ENCODE assay signal across 1 cellular context in the genomic region with DNA sequence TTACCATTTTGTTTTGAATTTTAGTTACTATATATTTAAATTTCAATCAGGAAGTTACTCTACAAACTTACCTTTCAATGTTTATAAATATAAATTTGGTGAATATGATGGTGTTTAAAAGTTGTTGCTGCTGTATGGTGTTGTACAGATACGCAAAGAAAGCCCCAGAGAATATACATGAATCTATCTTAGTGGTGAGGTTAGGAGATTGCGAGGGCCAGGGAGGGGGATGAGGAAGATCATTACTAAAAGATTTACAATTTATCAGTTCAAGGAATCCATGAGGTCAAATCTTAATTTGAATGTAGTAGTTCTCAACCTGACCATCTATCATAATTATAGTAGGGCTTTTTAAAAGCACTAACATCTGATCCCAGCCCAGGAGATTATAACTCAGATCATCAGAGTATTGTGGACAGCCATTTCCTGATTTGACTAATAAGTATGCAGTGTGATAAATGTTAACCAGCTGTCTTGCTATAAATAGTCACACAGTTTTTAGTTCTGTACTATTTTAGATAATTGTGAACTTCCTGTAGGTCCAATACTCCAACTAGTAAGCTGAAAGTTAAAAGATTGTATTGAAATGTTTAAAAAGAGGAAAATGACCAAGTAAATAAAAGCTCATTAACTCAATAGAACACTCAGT.
TF ChIP-seq lines count a peak whose summit lies in the region.

No MANE protein-coding gene starts in this region.

TF ChIP-seq in GM12878, 131 proteins besides CTCF, POLR2A, EP300 and RAD21 (continued from another document and continues in another):
- TF ChIP-seq, protein P1, sequence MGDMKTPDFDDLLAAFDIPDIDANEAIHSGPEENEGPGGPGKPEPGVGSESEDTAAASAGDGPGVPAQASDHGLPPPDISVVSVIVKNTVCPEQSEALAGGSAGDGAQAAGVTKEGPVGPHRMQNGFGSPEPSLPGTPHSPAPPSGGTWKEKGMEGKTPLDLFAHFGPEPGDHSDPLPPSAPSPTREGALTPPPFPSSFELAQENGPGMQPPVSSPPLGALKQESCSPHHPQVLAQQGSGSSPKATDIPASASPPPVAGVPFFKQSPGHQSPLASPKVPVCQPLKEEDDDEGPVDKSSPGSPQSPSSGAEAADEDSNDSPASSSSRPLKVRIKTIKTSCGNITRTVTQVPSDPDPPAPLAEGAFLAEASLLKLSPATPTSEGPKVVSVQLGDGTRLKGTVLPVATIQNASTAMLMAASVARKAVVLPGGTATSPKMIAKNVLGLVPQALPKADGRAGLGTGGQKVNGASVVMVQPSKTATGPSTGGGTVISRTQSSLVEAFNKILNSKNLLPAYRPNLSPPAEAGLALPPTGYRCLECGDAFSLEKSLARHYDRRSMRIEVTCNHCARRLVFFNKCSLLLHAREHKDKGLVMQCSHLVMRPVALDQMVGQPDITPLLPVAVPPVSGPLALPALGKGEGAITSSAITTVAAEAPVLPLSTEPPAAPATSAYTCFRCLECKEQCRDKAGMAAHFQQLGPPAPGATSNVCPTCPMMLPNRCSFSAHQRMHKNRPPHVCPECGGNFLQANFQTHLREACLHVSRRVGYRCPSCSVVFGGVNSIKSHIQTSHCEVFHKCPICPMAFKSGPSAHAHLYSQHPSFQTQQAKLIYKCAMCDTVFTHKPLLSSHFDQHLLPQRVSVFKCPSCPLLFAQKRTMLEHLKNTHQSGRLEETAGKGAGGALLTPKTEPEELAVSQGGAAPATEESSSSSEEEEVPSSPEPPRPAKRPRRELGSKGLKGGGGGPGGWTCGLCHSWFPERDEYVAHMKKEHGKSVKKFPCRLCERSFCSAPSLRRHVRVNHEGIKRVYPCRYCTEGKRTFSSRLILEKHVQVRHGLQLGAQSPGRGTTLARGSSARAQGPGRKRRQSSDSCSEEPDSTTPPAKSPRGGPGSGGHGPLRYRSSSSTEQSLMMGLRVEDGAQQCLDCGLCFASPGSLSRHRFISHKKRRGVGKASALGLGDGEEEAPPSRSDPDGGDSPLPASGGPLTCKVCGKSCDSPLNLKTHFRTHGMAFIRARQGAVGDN (IDR thresholded peaks at IDR 0.05), result no peak
- TF ChIP-seq, protein P2, sequence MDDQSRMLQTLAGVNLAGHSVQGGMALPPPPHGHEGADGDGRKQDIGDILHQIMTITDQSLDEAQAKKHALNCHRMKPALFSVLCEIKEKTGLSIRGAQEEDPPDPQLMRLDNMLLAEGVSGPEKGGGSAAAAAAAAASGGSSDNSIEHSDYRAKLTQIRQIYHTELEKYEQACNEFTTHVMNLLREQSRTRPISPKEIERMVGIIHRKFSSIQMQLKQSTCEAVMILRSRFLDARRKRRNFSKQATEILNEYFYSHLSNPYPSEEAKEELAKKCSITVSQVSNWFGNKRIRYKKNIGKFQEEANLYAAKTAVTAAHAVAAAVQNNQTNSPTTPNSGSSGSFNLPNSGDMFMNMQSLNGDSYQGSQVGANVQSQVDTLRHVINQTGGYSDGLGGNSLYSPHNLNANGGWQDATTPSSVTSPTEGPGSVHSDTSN (IDR thresholded peaks at IDR 0.05; ENCODE audit: insufficient replicate concordance, low read depth, low read length), result no peak
- TF ChIP-seq DPF2 (IDR thresholded peaks at IDR 0.05), result peak; percentile 59; the same call in 1 of the 2 replicates
- TF ChIP-seq, protein P3, sequence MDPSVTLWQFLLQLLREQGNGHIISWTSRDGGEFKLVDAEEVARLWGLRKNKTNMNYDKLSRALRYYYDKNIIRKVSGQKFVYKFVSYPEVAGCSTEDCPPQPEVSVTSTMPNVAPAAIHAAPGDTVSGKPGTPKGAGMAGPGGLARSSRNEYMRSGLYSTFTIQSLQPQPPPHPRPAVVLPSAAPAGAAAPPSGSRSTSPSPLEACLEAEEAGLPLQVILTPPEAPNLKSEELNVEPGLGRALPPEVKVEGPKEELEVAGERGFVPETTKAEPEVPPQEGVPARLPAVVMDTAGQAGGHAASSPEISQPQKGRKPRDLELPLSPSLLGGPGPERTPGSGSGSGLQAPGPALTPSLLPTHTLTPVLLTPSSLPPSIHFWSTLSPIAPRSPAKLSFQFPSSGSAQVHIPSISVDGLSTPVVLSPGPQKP (IDR thresholded peaks at IDR 0.05; ENCODE audit: low read depth, low read length), result no peak
- TF ChIP-seq SMARCA5 (IDR thresholded peaks at IDR 0.05), result no peak
- no peak for TF ChIP-seq KLF5 (IDR thresholded peaks at IDR 0.05; ENCODE audit: partially characterized antibody)
- no peak for TF ChIP-seq STAT3 (IDR thresholded peaks at IDR 0.05; ENCODE audit: low read depth, low read length)
- peak; percentile 57 to 58; a peak in 2 of 4 replicates for TF ChIP-seq IKZF2 (IDR thresholded peaks at IDR 0.05)
- TF ChIP-seq TAF1 (IDR thresholded peaks at IDR 0.05; ENCODE audit: borderline replicate concordance, low read depth, low read length), result no peak
- peak; percentile 84 for TF ChIP-seq MTA2 (IDR thresholded peaks at IDR 0.05; ENCODE audit: low read depth)
- TF ChIP-seq, protein P4, sequence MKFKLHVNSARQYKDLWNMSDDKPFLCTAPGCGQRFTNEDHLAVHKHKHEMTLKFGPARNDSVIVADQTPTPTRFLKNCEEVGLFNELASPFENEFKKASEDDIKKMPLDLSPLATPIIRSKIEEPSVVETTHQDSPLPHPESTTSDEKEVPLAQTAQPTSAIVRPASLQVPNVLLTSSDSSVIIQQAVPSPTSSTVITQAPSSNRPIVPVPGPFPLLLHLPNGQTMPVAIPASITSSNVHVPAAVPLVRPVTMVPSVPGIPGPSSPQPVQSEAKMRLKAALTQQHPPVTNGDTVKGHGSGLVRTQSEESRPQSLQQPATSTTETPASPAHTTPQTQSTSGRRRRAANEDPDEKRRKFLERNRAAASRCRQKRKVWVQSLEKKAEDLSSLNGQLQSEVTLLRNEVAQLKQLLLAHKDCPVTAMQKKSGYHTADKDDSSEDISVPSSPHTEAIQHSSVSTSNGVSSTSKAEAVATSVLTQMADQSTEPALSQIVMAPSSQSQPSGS (IDR thresholded peaks at IDR 0.05; ENCODE audit: low read length), result peak; percentile 96
- TF ChIP-seq, protein P5, sequence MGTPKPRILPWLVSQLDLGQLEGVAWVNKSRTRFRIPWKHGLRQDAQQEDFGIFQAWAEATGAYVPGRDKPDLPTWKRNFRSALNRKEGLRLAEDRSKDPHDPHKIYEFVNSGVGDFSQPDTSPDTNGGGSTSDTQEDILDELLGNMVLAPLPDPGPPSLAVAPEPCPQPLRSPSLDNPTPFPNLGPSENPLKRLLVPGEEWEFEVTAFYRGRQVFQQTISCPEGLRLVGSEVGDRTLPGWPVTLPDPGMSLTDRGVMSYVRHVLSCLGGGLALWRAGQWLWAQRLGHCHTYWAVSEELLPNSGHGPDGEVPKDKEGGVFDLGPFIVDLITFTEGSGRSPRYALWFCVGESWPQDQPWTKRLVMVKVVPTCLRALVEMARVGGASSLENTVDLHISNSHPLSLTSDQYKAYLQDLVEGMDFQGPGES (IDR thresholded peaks at IDR 0.05), result no peak
- TF ChIP-seq MTA3 (IDR thresholded peaks at IDR 0.05; ENCODE audit: borderline replicate concordance, low read length), result peak; percentile 94
- TF ChIP-seq, protein P6, sequence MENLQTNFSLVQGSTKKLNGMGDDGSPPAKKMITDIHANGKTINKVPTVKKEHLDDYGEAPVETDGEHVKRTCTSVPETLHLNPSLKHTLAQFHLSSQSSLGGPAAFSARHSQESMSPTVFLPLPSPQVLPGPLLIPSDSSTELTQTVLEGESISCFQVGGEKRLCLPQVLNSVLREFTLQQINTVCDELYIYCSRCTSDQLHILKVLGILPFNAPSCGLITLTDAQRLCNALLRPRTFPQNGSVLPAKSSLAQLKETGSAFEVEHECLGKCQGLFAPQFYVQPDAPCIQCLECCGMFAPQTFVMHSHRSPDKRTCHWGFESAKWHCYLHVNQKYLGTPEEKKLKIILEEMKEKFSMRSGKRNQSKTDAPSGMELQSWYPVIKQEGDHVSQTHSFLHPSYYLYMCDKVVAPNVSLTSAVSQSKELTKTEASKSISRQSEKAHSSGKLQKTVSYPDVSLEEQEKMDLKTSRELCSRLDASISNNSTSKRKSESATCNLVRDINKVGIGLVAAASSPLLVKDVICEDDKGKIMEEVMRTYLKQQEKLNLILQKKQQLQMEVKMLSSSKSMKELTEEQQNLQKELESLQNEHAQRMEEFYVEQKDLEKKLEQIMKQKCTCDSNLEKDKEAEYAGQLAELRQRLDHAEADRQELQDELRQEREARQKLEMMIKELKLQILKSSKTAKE (IDR thresholded peaks at IDR 0.05; ENCODE audit: low read depth, poor library complexity, severe bottlenecking), result peak; percentile 90
- no peak for TF ChIP-seq ASH2L (IDR thresholded peaks at IDR 0.05; ENCODE audit: borderline replicate concordance, low read depth)
- TF ChIP-seq NBN (IDR thresholded peaks at IDR 0.05), result no peak
- peak; percentile 93 for TF ChIP-seq JUNB (IDR thresholded peaks at IDR 0.05)
- TF ChIP-seq YY1 (IDR thresholded peaks at IDR 0.05; ENCODE audit: low read depth, low read length), result peak; percentile 37; the same call in 1 of the 2 replicates
- TF ChIP-seq JUND (IDR thresholded peaks at IDR 0.05; ENCODE audit: low read depth, low read length), result no peak
- peak; percentile 97 for TF ChIP-seq ZNF217 (IDR thresholded peaks at IDR 0.05)
- TF ChIP-seq, protein P7, sequence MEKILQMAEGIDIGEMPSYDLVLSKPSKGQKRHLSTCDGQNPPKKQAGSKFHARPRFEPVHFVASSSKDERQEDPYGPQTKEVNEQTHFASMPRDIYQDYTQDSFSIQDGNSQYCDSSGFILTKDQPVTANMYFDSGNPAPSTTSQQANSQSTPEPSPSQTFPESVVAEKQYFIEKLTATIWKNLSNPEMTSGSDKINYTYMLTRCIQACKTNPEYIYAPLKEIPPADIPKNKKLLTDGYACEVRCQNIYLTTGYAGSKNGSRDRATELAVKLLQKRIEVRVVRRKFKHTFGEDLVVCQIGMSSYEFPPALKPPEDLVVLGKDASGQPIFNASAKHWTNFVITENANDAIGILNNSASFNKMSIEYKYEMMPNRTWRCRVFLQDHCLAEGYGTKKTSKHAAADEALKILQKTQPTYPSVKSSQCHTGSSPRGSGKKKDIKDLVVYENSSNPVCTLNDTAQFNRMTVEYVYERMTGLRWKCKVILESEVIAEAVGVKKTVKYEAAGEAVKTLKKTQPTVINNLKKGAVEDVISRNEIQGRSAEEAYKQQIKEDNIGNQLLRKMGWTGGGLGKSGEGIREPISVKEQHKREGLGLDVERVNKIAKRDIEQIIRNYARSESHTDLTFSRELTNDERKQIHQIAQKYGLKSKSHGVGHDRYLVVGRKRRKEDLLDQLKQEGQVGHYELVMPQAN (conservative IDR thresholded peaks at IDR 0.05), result no peak
- TF ChIP-seq BACH1 (IDR thresholded peaks at IDR 0.05; ENCODE audit: borderline replicate concordance), result no peak; the same call in 1 of the 2 replicates
- TF ChIP-seq IRF4 (IDR thresholded peaks at IDR 0.05; ENCODE audit: low read depth, low read length), result peak; percentile 84
- TF ChIP-seq LARP7 (IDR thresholded peaks at IDR 0.05), result no peak
- TF ChIP-seq POLR2AphosphoS5 (IDR thresholded peaks at IDR 0.05; ENCODE audit: low read length), result no peak
- TF ChIP-seq RBBP5 (conservative IDR thresholded peaks at IDR 0.05), result 0 out of 2 replicates have a peak, but pooled peaks have one; percentile 22
- TF ChIP-seq CEBPB (IDR thresholded peaks at IDR 0.05; ENCODE audit: borderline replicate concordance in 1 of 2, low read depth in 2 of 2, low read length in 2 of 2), result peak in 1 of 2 experiments; percentile 89; a peak in 1 of 4 replicates
- no peak for TF ChIP-seq STAT1 (conservative IDR thresholded peaks at IDR 0.05)
- no peak for TF ChIP-seq ZNF384 (IDR thresholded peaks at IDR 0.05; ENCODE audit: borderline replicate concordance, low read depth, low read length)
- TF ChIP-seq, protein P8, sequence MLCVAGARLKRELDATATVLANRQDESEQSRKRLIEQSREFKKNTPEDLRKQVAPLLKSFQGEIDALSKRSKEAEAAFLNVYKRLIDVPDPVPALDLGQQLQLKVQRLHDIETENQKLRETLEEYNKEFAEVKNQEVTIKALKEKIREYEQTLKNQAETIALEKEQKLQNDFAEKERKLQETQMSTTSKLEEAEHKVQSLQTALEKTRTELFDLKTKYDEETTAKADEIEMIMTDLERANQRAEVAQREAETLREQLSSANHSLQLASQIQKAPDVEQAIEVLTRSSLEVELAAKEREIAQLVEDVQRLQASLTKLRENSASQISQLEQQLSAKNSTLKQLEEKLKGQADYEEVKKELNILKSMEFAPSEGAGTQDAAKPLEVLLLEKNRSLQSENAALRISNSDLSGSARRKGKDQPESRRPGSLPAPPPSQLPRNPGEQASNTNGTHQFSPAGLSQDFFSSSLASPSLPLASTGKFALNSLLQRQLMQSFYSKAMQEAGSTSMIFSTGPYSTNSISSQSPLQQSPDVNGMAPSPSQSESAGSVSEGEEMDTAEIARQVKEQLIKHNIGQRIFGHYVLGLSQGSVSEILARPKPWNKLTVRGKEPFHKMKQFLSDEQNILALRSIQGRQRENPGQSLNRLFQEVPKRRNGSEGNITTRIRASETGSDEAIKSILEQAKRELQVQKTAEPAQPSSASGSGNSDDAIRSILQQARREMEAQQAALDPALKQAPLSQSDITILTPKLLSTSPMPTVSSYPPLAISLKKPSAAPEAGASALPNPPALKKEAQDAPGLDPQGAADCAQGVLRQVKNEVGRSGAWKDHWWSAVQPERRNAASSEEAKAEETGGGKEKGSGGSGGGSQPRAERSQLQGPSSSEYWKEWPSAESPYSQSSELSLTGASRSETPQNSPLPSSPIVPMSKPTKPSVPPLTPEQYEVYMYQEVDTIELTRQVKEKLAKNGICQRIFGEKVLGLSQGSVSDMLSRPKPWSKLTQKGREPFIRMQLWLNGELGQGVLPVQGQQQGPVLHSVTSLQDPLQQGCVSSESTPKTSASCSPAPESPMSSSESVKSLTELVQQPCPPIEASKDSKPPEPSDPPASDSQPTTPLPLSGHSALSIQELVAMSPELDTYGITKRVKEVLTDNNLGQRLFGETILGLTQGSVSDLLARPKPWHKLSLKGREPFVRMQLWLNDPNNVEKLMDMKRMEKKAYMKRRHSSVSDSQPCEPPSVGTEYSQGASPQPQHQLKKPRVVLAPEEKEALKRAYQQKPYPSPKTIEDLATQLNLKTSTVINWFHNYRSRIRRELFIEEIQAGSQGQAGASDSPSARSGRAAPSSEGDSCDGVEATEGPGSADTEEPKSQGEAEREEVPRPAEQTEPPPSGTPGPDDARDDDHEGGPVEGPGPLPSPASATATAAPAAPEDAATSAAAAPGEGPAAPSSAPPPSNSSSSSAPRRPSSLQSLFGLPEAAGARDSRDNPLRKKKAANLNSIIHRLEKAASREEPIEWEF (IDR thresholded peaks at IDR 0.05; ENCODE audit: insufficient replicate concordance, low read depth, low read length), result peak; percentile 56
- TF ChIP-seq MXI1 (IDR thresholded peaks at IDR 0.05; ENCODE audit: low read depth, low read length), result no peak
- TF ChIP-seq CBX5 (IDR thresholded peaks at IDR 0.05; ENCODE audit: low read depth), result 0 out of 2 replicates have a peak, but pooled peaks have one; percentile 53
- TF ChIP-seq CREM (IDR thresholded peaks at IDR 0.05; ENCODE audit: low read depth), result peak; percentile 75; the same call in 1 of the 2 replicates
- TF ChIP-seq HDGF (IDR thresholded peaks at IDR 0.05), result no peak
- TF ChIP-seq CHD4 (IDR thresholded peaks at IDR 0.05), result no peak
